ENCODE assay signal across 8 cellular contexts in the genomic region with DNA sequence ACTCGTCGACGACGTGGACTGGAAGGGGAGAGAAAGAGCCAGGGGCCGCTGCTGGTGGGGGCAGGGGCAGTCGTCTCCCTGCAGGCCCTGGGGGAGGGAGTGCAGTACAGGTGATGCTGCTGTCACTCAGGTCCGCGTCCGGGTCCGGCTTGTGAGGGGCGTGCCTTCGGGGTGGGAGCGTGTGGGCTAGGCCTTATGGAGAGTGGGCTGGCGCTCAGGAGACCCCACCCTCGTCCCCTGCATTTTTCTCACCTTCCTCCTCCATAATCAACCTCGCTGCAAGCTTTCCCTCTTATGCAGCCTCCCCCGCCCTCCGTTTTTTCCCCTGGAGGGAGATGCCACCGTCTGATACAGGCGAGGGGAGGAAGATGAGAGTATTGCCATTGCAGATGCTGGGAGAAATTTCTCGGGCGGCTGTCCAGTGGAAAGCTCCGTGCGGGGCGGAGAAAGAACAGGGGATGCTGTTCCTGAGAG. TPM values are rescaled to one million over a fixed set of nuclear protein-coding genes. Genes with fewer than 3 reads are reported as not detected.
DNase-seq lines count a peak whose midpoint lies in the region; ATAC-seq and TF ChIP-seq lines count a peak whose summit lies in the region.

No MANE protein-coding gene starts in this region.

- peak overlapping the region; percentile 89 for H3K4me3 Mint-ChIP-seq in activated CD8-positive, alpha-beta T cell treated with anti-CD3 and anti-CD28 coated beads, Interleukin-2, amount 10 ng/mL, durations not matched to agents 7 days and 5 days
- H3K4me3 Mint-ChIP-seq in effector memory CD8-positive, alpha-beta T cell: peak overlapping the region; percentile 84 to 88
- H3K4me3 Mint-ChIP-seq in mesothelial cell of epicardium: peak overlapping the region; percentile 85

- no peak for TF ChIP-seq CTCF in mesothelial cell of epicardium (IDR thresholded peaks at IDR 0.05; ENCODE audit: unreplicated experiment)

- H3K36me3 Mint-ChIP-seq in activated CD8-positive, alpha-beta T cell treated with anti-CD3 and anti-CD28 coated beads, Interleukin-2, amount 10 ng/mL, durations not matched to agents 7 days and 5 days (ENCODE audit: low read depth): peaks cover 21% of the 10 kb centered on the region
- H3K36me3 Mint-ChIP-seq in effector memory CD8-positive, alpha-beta T cell (ENCODE audit: insufficient read depth): peaks cover 38% of the 10 kb centered on the region
- no peaks in the 10 kb centered on the region for H3K36me3 Mint-ChIP-seq in mesothelial cell of epicardium

- POLR2A ChIA-PET in activated CD8-positive, alpha-beta T cell treated with anti-CD3 and anti-CD28 coated beads, Interleukin-2, amount 10 ng/mL, durations not matched to agents 7 days and 5 days (lab: Charles Lee): interaction anchor here (0.7 to 1.8 kb wide), 7 partner anchors 8 to 687 kb away, joined by 3 to 12 read pairs (median 5); a partner anchor contains a TSS

- H3K27me3 Mint-ChIP-seq in activated CD8-positive, alpha-beta T cell treated with anti-CD3 and anti-CD28 coated beads, Interleukin-2, amount 10 ng/mL, durations not matched to agents 7 days and 5 days (ENCODE audit: low read depth): no peaks in the 10 kb centered on the region
- H3K27me3 Mint-ChIP-seq in effector memory CD8-positive, alpha-beta T cell: no peaks in the 10 kb centered on the region
- H3K27me3 Mint-ChIP-seq in mesothelial cell of epicardium (ENCODE audit: low read depth): no peaks in the 10 kb centered on the region

- peak; percentile 31 for ATAC-seq in GM19035 (IDR thresholded peaks at IDR 0.05; ENCODE audit: unreplicated experiment)
- ATAC-seq in HG03342 (IDR thresholded peaks at IDR 0.05; ENCODE audit: unreplicated experiment): peak; percentile 27
- peak; percentile 56 for ATAC-seq in activated CD8-positive, alpha-beta T cell treated with anti-CD3 and anti-CD28 coated beads, Interleukin-2, amount 10 ng/mL, durations not matched to agents 7 days and 5 days
- peak; percentile 14 for ATAC-seq in effector memory CD8-positive, alpha-beta T cell (replicated peaks)

- CTCF ChIA-PET in activated CD8-positive, alpha-beta T cell treated with anti-CD3 and anti-CD28 coated beads, Interleukin-2, amount 10 ng/mL, durations not matched to agents 7 days and 5 days (lab: Charles Lee): interaction anchor here (1.4 kb wide), 1 partner anchor 59 kb away, joined by 3 read pairs; no protein-coding TSS in a partner anchor

- peak overlapping the region; percentile 89 for H3K27ac Mint-ChIP-seq in activated CD8-positive, alpha-beta T cell treated with anti-CD3 and anti-CD28 coated beads, Interleukin-2, amount 10 ng/mL, durations not matched to agents 7 days and 5 days
- H3K27ac Mint-ChIP-seq in effector memory CD8-positive, alpha-beta T cell: peak overlapping the region; percentile 77 to 82
- peak overlapping the region; percentile 89 for H3K27ac Mint-ChIP-seq in mesothelial cell of epicardium

- peak; percentile 28 to 32 for DNase-seq in AML-193 (lab: John Stamatoyannopoulos, UW)
- DNase-seq in NCI-H526 (lab: John Stamatoyannopoulos, UW): peak; percentile 76 to 80
- peak; percentile 79 for DNase-seq in activated CD8-positive, alpha-beta T cell treated with anti-CD3 and anti-CD28 coated beads, Interleukin-2, amount 10 ng/mL, durations not matched to agents 7 days and 5 days
- peak in 1 of 3 experiments; percentile 22 for DNase-seq in effector memory CD8-positive, alpha-beta T cell
- peak; percentile 40 to 70 for DNase-seq in mesothelial cell of epicardium (ENCODE audit: low spot score in 2 of 2, unreplicated experiment in 2 of 2)
- DNase-seq in stimulated activated CD8-positive, alpha-beta memory T cell treated with anti-CD3 and anti-CD28 coated beads, Interleukin-4, amount 100 ng/mL, for 48 hours: peak; percentile 83

- no peaks in the 10 kb centered on the region for H3K9me3 Mint-ChIP-seq in activated CD8-positive, alpha-beta T cell treated with anti-CD3 and anti-CD28 coated beads, Interleukin-2, amount 10 ng/mL, durations not matched to agents 7 days and 5 days (ENCODE audit: insufficient read depth)
- H3K9me3 Mint-ChIP-seq in effector memory CD8-positive, alpha-beta T cell: no peaks in the 10 kb centered on the region
- H3K9me3 Mint-ChIP-seq in mesothelial cell of epicardium: no peaks in the 10 kb centered on the region

- H3K4me1 Mint-ChIP-seq in activated CD8-positive, alpha-beta T cell treated with anti-CD3 and anti-CD28 coated beads, Interleukin-2, amount 10 ng/mL, durations not matched to agents 7 days and 5 days (ENCODE audit: low read depth): peaks cover 47% of the 10 kb centered on the region
- H3K4me1 Mint-ChIP-seq in effector memory CD8-positive, alpha-beta T cell (ENCODE audit: low read depth in 2 of 2): peaks cover 23 to 31% of the 10 kb centered on the region in 2 donors
- peaks cover 21% of the 10 kb centered on the region for H3K4me1 Mint-ChIP-seq in mesothelial cell of epicardium

RNA-seq across cellular contexts. Expression of a gene that starts 0.6 kb away (rescaled TPM):
- 100 to 1,000 TPM; 102 to 104 TPM for total RNA-seq in activated CD8-positive, alpha-beta T cell treated with anti-CD3 and anti-CD28 coated beads, Interleukin-2, amount 10 ng/mL, durations not matched to agents 7 days and 5 days
- 43.4 to 45.6 TPM (median 44.4 TPM) in 3 replicates for total RNA-seq in mesothelial cell of epicardium

RNA-seq across cellular contexts. Expression of a gene that starts 3.8 kb away (rescaled TPM):
- total RNA-seq in activated CD8-positive, alpha-beta T cell treated with anti-CD3 and anti-CD28 coated beads, Interleukin-2, amount 10 ng/mL, durations not matched to agents 7 days and 5 days: 10 to 100 TPM; 67.7 to 69.4 TPM
- 38.8 to 41.0 TPM (median 40.2 TPM) in 3 replicates for total RNA-seq in mesothelial cell of epicardium

RNA-seq across cellular contexts. Expression of a gene that starts 32.3 kb away (rescaled TPM):
- 10 to 100 TPM; 33.2 to 33.9 TPM for total RNA-seq in activated CD8-positive, alpha-beta T cell treated with anti-CD3 and anti-CD28 coated beads, Interleukin-2, amount 10 ng/mL, durations not matched to agents 7 days and 5 days
- 38.4 to 39.4 TPM (median 39.0 TPM) in 3 replicates for total RNA-seq in mesothelial cell of epicardium
